In genomic region chr1:215109171-215109570, GRCh38 we compare ENCODE assay signal across 20 cellular contexts.
"Had no signal": no experiment of that assay in that cellular context is flagged by ENCODE, and none has a peak within 500 bp of the region (broad histone marks: within the 10 kb centered on the region; RNA-seq: fewer than 3 reads in every experiment).

No MANE protein-coding gene starts in this region.

- DNase-seq: stimulated activated CD4-positive, alpha-beta T cell treated with anti-CD3 and anti-CD28 coated beads, Interleukin-2, amount 100 ng/mL, for 48 hours; stimulated activated CD4-positive, alpha-beta T cell treated with anti-CD3 and anti-CD28 coated beads, Interleukin-4, amount 100 ng/mL, for 1 hour; stimulated activated CD4-positive, alpha-beta T cell treated with anti-CD3 and anti-CD28 coated beads, Interleukin-4, amount 100 ng/mL, for 24 hours; stimulated activated CD4-positive, alpha-beta T cell treated with anti-CD3 and anti-CD28 coated beads, Interleukin-4, amount 100 ng/mL, for 4 hours; stimulated activated CD8-positive, alpha-beta memory T cell treated with anti-CD3 and anti-CD28 coated beads, Interleukin-4, amount 100 ng/mL, for 48 hours; stimulated activated naive B cell treated with anti-CD40 and anti-IgM and Interleukin-4, amounts not matched to agents 10 μg/mL and 1 μg/mL and 100 μg/mL, for 72 hours; stimulated activated naive CD4-positive, alpha-beta T cell; stimulated activated naive CD4-positive, alpha-beta T cell treated with Interleukin-2 at 50 U/mL for 16 hours; stimulated activated naive CD8-positive, alpha-beta T cell treated with anti-CD3 and anti-CD28 coated beads, Interleukin-15, amount 100 ng/mL, for 72 hours; stimulated activated naive CD8-positive, alpha-beta T cell treated with anti-CD3 and anti-CD28 coated beads, Interleukin-15, Interleukin-2, amounts not matched to agents 100 U/mL and 50 U/mL, for 24 hours; stomach; substantia nigra; testis; thyroid gland; tibial artery; transverse colon; trophoblast cell; upper lobe of left lung; upper lobe of right lung; uterus had no signal
